In the genomic region with DNA sequence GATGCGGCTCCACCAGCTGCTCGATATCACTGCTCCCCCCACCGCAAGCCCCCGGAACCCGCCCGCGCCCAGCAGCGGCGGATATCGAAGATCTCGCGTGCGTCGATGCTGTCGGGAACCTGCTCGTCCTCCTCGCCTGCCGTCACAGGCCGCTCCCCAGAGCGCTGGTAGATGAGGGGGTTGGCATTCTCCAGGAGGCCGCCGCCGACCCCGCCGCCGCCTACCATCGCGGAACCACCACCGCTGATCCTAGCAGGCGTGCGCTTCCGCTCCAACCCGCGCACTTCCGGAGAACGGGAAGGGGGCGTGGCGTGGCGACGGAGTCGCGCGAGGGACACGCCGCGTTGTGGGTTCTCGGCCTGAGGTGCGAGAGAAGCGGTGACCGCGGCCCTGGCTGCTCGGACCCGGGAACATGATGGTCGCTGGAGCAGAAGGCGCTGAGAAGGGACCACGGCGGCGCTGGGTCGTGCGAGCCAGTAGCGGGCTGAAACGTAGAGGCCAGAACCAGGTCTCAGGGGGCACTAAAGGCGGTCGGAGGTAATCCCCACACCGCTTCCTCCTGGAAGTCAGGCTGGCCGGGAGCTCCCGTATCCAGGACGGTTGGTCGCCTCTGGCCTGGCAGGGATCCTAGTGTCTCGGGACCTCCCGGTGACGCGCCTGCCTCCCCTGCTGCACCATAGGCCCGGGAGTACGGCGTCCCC, we compare ENCODE assay signal across 8 cellular contexts. TPM values are rescaled to one million over a fixed set of nuclear protein-coding genes. Genes with fewer than 3 reads are reported as not detected.
DNase-seq lines count a peak whose midpoint lies in the region; ATAC-seq and TF ChIP-seq lines count a peak whose summit lies in the region.

A gene (minus strand): TSS at position 265 of the 701 bp plus-strand sequence. CDS start 38 bp downstream, at position 227.

- no peaks in the 10 kb centered on the region for H3K27me3 ChIP-seq in mesenchymal stem cell (ENCODE audit: control insufficient read depth in 1 of 2, insufficient read depth in 1 of 2, low read length in 2 of 2)

- H3K4me3 ChIP-seq in mesenchymal stem cell (ENCODE audit: insufficient read depth in 1 of 2, low read depth in 1 of 2, low read length in 2 of 2) = peak within 1 kb of the TSS; percentile 94 to 99

- H2AK5ac ChIP-seq in mesenchymal stem cell (ENCODE audit: low read length, severe bottlenecking) = peak within 1 kb of the TSS; percentile 68

- H3K23ac ChIP-seq in mesenchymal stem cell (ENCODE audit: low read length in 2 of 2) = peak within 1 kb of the TSS in 1 of 2 experiments; percentile 70

- H3K18ac ChIP-seq in mesenchymal stem cell (ENCODE audit: low read depth in 1 of 2, low read length in 2 of 2) = peak within 1 kb of the TSS; percentile 98

- TF ChIP-seq CTCF in CD14-positive monocyte (IDR thresholded peaks at IDR 0.05) = no peak

- peak within 1 kb of the TSS; percentile 69 for H2BK120ac ChIP-seq in mesenchymal stem cell (ENCODE audit: low read depth, low read length)

- peaks cover 0 to 2% (median 1%) of the 10 kb centered on the region in 3 donors for H3K27me3 Mint-ChIP-seq in CD14-positive monocyte (ENCODE audit: low read depth in 3 of 3)
- no peaks in the 10 kb centered on the region for H3K27me3 Mint-ChIP-seq in effector memory CD8-positive, alpha-beta T cell

- H3K9me3 Mint-ChIP-seq in CD14-positive monocyte = peaks cover 0 to 2% (median 0%) of the 10 kb centered on the region in 7 donors
- no peaks in the 10 kb centered on the region for H3K9me3 Mint-ChIP-seq in effector memory CD8-positive, alpha-beta T cell

- H3K79me1 ChIP-seq in mesenchymal stem cell (replicated peaks; ENCODE audit: low read length, poor library complexity, severe bottlenecking) = peaks cover 32% of the 10 kb centered on the region

- peak within 1 kb of the TSS; percentile 74 for H3K27ac ChIP-seq in mesenchymal stem cell (ENCODE audit: low read length, poor library complexity, severe bottlenecking)

- H3K27ac Mint-ChIP-seq in CD14-positive monocyte = peak within 1 kb of the TSS; percentile 91 to 97 (median 94)
- peak within 1 kb of the TSS; percentile 98 for H3K27ac Mint-ChIP-seq in effector memory CD8-positive, alpha-beta T cell

- H3K9me3 ChIP-seq in mesenchymal stem cell (ENCODE audit: control insufficient read depth, low read length) = no peaks in the 10 kb centered on the region

- peaks cover 29% of the 10 kb centered on the region for H3K4me1 ChIP-seq in mesenchymal stem cell (ENCODE audit: control insufficient read depth, insufficient read depth, low read depth, low read length)

- peaks cover 36 to 55% of the 10 kb centered on the region in 2 donors for H3K36me3 Mint-ChIP-seq in CD14-positive monocyte
- H3K36me3 Mint-ChIP-seq in effector memory CD8-positive, alpha-beta T cell (ENCODE audit: insufficient read depth) = peaks cover 38% of the 10 kb centered on the region

- peak within 1 kb of the TSS; percentile 15 for H2BK5ac ChIP-seq in mesenchymal stem cell (ENCODE audit: low read depth, low read length, poor library complexity, severe bottlenecking)

- DNase-seq in CD14-positive monocyte (ENCODE audit: low spot score) (peak; percentile 84), NOMO-1 (lab: John Stamatoyannopoulos, UW; ENCODE audit: unreplicated experiment in 2 of 2) (peak; percentile 69 to 70), mesenchymal stem cell (peak; percentile 89)
- DNase-seq in activated CD8-positive, alpha-beta memory T cell treated with anti-CD3 and anti-CD28 coated beads for 48 hours (ENCODE audit: low read depth in 2 of 3, low spot score in 2 of 3) = peak; percentile 71 to 79 (median 77)
- peak; percentile 86 to 89 (median 88) for DNase-seq in effector memory CD8-positive, alpha-beta T cell
- DNase-seq in stimulated activated CD8-positive, alpha-beta memory T cell treated with anti-CD3 and anti-CD28 coated beads, Interleukin-12 subunit alpha, Interleukin-12 subunit beta, amount 100 ng/mL, for 24 hours (ENCODE audit: extremely low read depth) = peak; percentile 70

- H3K9ac ChIP-seq in mesenchymal stem cell (ENCODE audit: low read length) = peak within 1 kb of the TSS; percentile 100

- H3K36me3 ChIP-seq in mesenchymal stem cell (ENCODE audit: control insufficient read depth in 1 of 2, insufficient read depth in 2 of 2, low read depth in 1 of 2, low read length in 2 of 2) = peaks cover 31 to 40% of the 10 kb centered on the region in 2 experiments

- peak within 1 kb of the TSS; percentile 65 for H3K4me2 ChIP-seq in mesenchymal stem cell (ENCODE audit: low read length, poor library complexity, severe bottlenecking)

- H4K91ac ChIP-seq in mesenchymal stem cell (ENCODE audit: low read length) = peak within 1 kb of the TSS; percentile 94

- intact Hi-C loops in CD14-positive monocyte (cut with micrococcal nuclease) = loop anchor here in 1 of 2 donors (5.0 kb wide), 1 partner anchor 37 kb away; no protein-coding TSS in a partner anchor

- H3K4ac ChIP-seq in mesenchymal stem cell (ENCODE audit: low read depth in 1 of 2, low read length in 2 of 2) = peak within 1 kb of the TSS; percentile 95 to 96

- H4K8ac ChIP-seq in mesenchymal stem cell (ENCODE audit: low read length) = peak within 1 kb of the TSS; percentile 96

- H3K4me3 Mint-ChIP-seq in CD14-positive monocyte = peak within 1 kb of the TSS; percentile 96 to 97
- H3K4me3 Mint-ChIP-seq in effector memory CD8-positive, alpha-beta T cell = peak within 1 kb of the TSS; percentile 99 to 100

- H2BK15ac ChIP-seq in mesenchymal stem cell (ENCODE audit: low read depth, poor library complexity, severe bottlenecking) = peak within 1 kb of the TSS; percentile 71

- H2AFZ ChIP-seq in mesenchymal stem cell (ENCODE audit: low read depth, low read length) = peak within 1 kb of the TSS; percentile 67

- ATAC-seq in GM19395 (IDR thresholded peaks at IDR 0.05; ENCODE audit: unreplicated experiment) (peak; percentile 80), HG03565 (IDR thresholded peaks at IDR 0.05; ENCODE audit: unreplicated experiment) (peak; percentile 60)
- peak; percentile 93 for ATAC-seq in effector memory CD8-positive, alpha-beta T cell (replicated peaks)

- peaks cover 51% of the 10 kb centered on the region for H3K4me1 Mint-ChIP-seq in CD14-positive monocyte
- peaks cover 46 to 57% of the 10 kb centered on the region in 2 donors for H3K4me1 Mint-ChIP-seq in effector memory CD8-positive, alpha-beta T cell (ENCODE audit: low read depth in 2 of 2)

- WGBS in mesenchymal stem cell = under 1% methylated on average over 58 of the region's 76 CpGs

- peak within 1 kb of the TSS in 1 of 2 experiments; percentile 83 for H2BK12ac ChIP-seq in mesenchymal stem cell (ENCODE audit: low read length in 2 of 2)

- H3K14ac ChIP-seq in mesenchymal stem cell (ENCODE audit: low read length in 2 of 2) = peak within 1 kb of the TSS in 1 of 2 experiments; percentile 98

RNA-seq across cellular contexts. Expression of the gene that starts here (rescaled TPM):
- 100 to 1,000 TPM; 121 to 132 TPM for polyA plus RNA-seq in CD14-positive monocyte
- 110 TPM for polyA plus RNA-seq in mesenchymal stem cell (2013, experiment 1 of 2)
- polyA plus RNA-seq in mesenchymal stem cell (2013, experiment 2 of 2) = 117 TPM

Comparison
In these comparisons a context has a peak if more than half of its experiments do, and no peak if none do; other contexts are left out.
1. Peak in every context shown above with its lines: DNase-seq, ATAC-seq, H3K4me3 ChIP-seq and H3K27ac ChIP-seq.